Comparison of ENCODE assay signal across 18 cellular contexts in the genomic region with DNA sequence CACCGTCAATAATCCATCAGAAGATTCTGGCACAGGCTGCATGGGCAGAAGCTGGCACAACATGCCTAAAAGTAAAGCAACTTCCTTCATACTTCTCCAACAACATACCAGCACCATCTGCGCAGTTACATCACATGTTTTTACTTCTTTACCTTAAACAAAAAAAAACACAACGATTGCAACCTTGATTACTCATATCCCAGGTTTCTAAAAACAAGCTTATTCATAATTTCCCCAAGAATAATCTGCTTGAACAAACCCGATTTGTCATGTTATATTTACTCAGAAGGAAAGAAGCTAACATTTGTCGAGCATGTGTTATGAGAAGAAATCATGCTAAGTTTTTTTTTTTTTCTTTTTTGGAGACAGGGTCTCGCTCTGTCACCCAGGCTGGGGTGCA. TPM values are rescaled to one million over a fixed set of nuclear protein-coding genes. Genes with fewer than 3 reads are reported as not detected.
DNase-seq lines count a peak whose midpoint lies in the region; ATAC-seq and TF ChIP-seq lines count a peak whose summit lies in the region.
"Had no signal": no experiment of that assay in that cellular context is flagged by ENCODE, and none has a peak within 500 bp of the region (broad histone marks: within the 10 kb centered on the region; RNA-seq: fewer than 3 reads in every experiment).

No MANE protein-coding gene starts in this region.

- WGBS in gastroesophageal sphincter (ENCODE audit: low coverage in 1 of 2), 2 donors: 67 to 88% methylated on average over 6 of the region's 6 CpGs
- 70 to 75% methylated on average over 6 of the region's 6 CpGs for WGBS in upper lobe of left lung, 2 donors

- H3K4me3 Mint-ChIP-seq in activated T-cell treated with anti-CD3 and anti-CD28 coated beads, Interleukin-2, amount 50 U/mL, for 72 hours: peak overlapping the region; percentile 29 to 43
- H3K4me3 Mint-ChIP-seq in effector memory CD8-positive, alpha-beta T cell: no peak overlapping the region
- H3K4me3 Mint-ChIP-seq: activated CD4-positive, alpha-beta T cell treated with anti-CD3 and anti-CD28 coated beads, Interleukin-2, amount 10 ng/mL, durations not matched to agents 24 days and 14 days; neural progenitor cell had no signal

- no peak for TF ChIP-seq POLR2A in gastroesophageal sphincter (IDR thresholded peaks at IDR 0.05)
- no peak for TF ChIP-seq POLR2A in upper lobe of left lung (IDR thresholded peaks at IDR 0.05)

- peaks cover 36% of the 10 kb centered on the region for H3K4me1 Mint-ChIP-seq in activated T-cell treated with anti-CD3 and anti-CD28 coated beads, Interleukin-2, amount 50 U/mL, for 72 hours (ENCODE audit: low read depth)
- H3K4me1 Mint-ChIP-seq in effector memory CD8-positive, alpha-beta T cell (ENCODE audit: low read depth in 2 of 2): peaks cover 0 to 3% of the 10 kb centered on the region in 2 donors
- H3K4me1 Mint-ChIP-seq: neural progenitor cell had no signal

- H3K36me3 Mint-ChIP-seq in activated T-cell treated with anti-CD3 and anti-CD28 coated beads, Interleukin-2, amount 50 U/mL, for 72 hours (ENCODE audit: insufficient read depth in 2 of 2): peaks cover 2 to 6% of the 10 kb centered on the region in 2 donors
- peaks cover 18% of the 10 kb centered on the region for H3K36me3 Mint-ChIP-seq in effector memory CD8-positive, alpha-beta T cell (ENCODE audit: insufficient read depth)

- TF ChIP-seq EP300 in gastroesophageal sphincter (IDR thresholded peaks at IDR 0.05) (no peak), upper lobe of left lung (IDR thresholded peaks at IDR 0.05) (no peak)

- peaks cover 8 to 53% (median 16%) of the 10 kb centered on the region in 3 donors for H3K4me1 ChIP-seq in gastroesophageal sphincter
- peaks cover 9 to 20% (median 13%) of the 10 kb centered on the region in 4 donors for H3K4me1 ChIP-seq in upper lobe of left lung
- H3K4me1 ChIP-seq: neural progenitor cell had no signal

- peak; percentile 91 to 93 for ATAC-seq in activated T-cell treated with anti-CD3 and anti-CD28 coated beads, Interleukin-2, amount 50 U/mL, for 72 hours (replicated peaks in 1 of 2)
- no peak for ATAC-seq in gastroesophageal sphincter
- no peak for ATAC-seq in upper lobe of left lung (ENCODE audit: low FRiP score in 2 of 2)
- ATAC-seq in HG02973 (IDR thresholded peaks at IDR 0.05; ENCODE audit: unreplicated experiment): no peak
- no peak for ATAC-seq in effector memory CD8-positive, alpha-beta T cell (replicated peaks)
- ATAC-seq: lower lobe of right lung had no signal

- no peaks in the 10 kb centered on the region for H3K9me3 Mint-ChIP-seq in activated T-cell treated with anti-CD3 and anti-CD28 coated beads, Interleukin-2, amount 50 U/mL, for 72 hours
- no peaks in the 10 kb centered on the region for H3K9me3 Mint-ChIP-seq in effector memory CD8-positive, alpha-beta T cell
- H3K9me3 Mint-ChIP-seq: activated CD4-positive, alpha-beta T cell treated with anti-CD3 and anti-CD28 coated beads, Interleukin-2, amount 10 ng/mL, durations not matched to agents 24 days and 14 days; neural progenitor cell had no signal

- H3K27me3 ChIP-seq in gastroesophageal sphincter (no peaks in the 10 kb centered on the region), upper lobe of left lung (no peaks in the 10 kb centered on the region)
- H3K27me3 ChIP-seq: neural progenitor cell had no signal

- H3K36me3 ChIP-seq in gastroesophageal sphincter: no peaks in the 10 kb centered on the region
- H3K36me3 ChIP-seq in upper lobe of left lung: peaks cover 0 to 4% (median 0%) of the 10 kb centered on the region in 4 donors
- H3K36me3 ChIP-seq: lower lobe of right lung had no signal

- no peak for TF ChIP-seq CTCF in gastroesophageal sphincter (IDR thresholded peaks at IDR 0.05)
- TF ChIP-seq CTCF in upper lobe of left lung (IDR thresholded peaks at IDR 0.05): no peak

- no peaks in the 10 kb centered on the region for H3K27me3 Mint-ChIP-seq in activated T-cell treated with anti-CD3 and anti-CD28 coated beads, Interleukin-2, amount 50 U/mL, for 72 hours (ENCODE audit: low read depth)
- H3K27me3 Mint-ChIP-seq in effector memory CD8-positive, alpha-beta T cell: no peaks in the 10 kb centered on the region
- H3K27me3 Mint-ChIP-seq: activated CD4-positive, alpha-beta T cell treated with anti-CD3 and anti-CD28 coated beads, Interleukin-2, amount 10 ng/mL, durations not matched to agents 24 days and 14 days had no signal

- peak overlapping the region; percentile 12 for H3K27ac Mint-ChIP-seq in activated T-cell treated with anti-CD3 and anti-CD28 coated beads, Interleukin-2, amount 50 U/mL, for 72 hours
- no peak overlapping the region for H3K27ac Mint-ChIP-seq in effector memory CD8-positive, alpha-beta T cell
- H3K27ac Mint-ChIP-seq: activated CD4-positive, alpha-beta T cell treated with anti-CD3 and anti-CD28 coated beads, Interleukin-2, amount 10 ng/mL, durations not matched to agents 24 days and 14 days; neural progenitor cell had no signal

- H3K4me3 ChIP-seq in gastroesophageal sphincter (no peak overlapping the region), upper lobe of left lung (no peak overlapping the region)
- H3K4me3 ChIP-seq: lower lobe of right lung, neural progenitor cell, smooth muscle cell had no signal

- H3K27ac ChIP-seq in gastroesophageal sphincter: peak overlapping the region in 3 of 4 donors; percentile 17 to 64 (median 63)
- H3K27ac ChIP-seq in upper lobe of left lung: peak overlapping the region; percentile 21 to 71 (median 66)
- H3K27ac ChIP-seq: lower lobe of right lung, neural progenitor cell had no signal

- no peak for DNase-seq in activated T-cell treated with anti-CD3 and anti-CD28 coated beads, Interleukin-2, amount 50 U/mL, for 72 hours
- DNase-seq in activated T-cell treated with anti-CD3 and anti-CD28 coated beads for 4 hours: no peak
- peak; percentile 19 for DNase-seq in amniotic epithelial cell (ENCODE audit: low read depth)
- DNase-seq in upper lobe of left lung: no peak
- no peak for DNase-seq in effector memory CD8-positive, alpha-beta T cell
- DNase-seq in NK-92 (lab: John Stamatoyannopoulos, UW; ENCODE audit: unreplicated experiment): no peak
- DNase-seq: activated CD4-positive, alpha-beta T cell treated with anti-CD3 and anti-CD28 coated beads, Interleukin-2, amount 10 ng/mL, durations not matched to agents 24 days and 14 days; activated effector memory CD4-positive, alpha-beta T cell treated with anti-CD3 and anti-CD28 coated beads, Interleukin-2, amount 50 U/mL, for 16 hours; DMS153; effector memory CD4-positive, alpha-beta T cell; hypothalamus; lower lobe of right lung; NCI-H1105 treated with DMSO at 0.1 percent for 48 hours; NCI-H226 had no signal

- no peaks in the 10 kb centered on the region for H3K9me3 ChIP-seq in gastroesophageal sphincter
- no peaks in the 10 kb centered on the region for H3K9me3 ChIP-seq in upper lobe of left lung
- H3K9me3 ChIP-seq: lower lobe of right lung had no signal

RNA-seq across cellular contexts. Expression of a gene that starts 54.7 kb away (rescaled TPM):
- 10 to 100 TPM; 39.5 to 46.3 TPM for total RNA-seq in activated T-cell treated with anti-CD3 and anti-CD28 coated beads, Interleukin-2, amount 50 U/mL, for 72 hours
- 10 to 100 TPM; 19.7 to 34.4 (median 22.3) TPM for total RNA-seq in gastroesophageal sphincter
- 10 to 100 TPM; 23.6 to 57.5 (median 37.3) TPM for total RNA-seq in upper lobe of left lung

Comparison
In these comparisons a context has a peak if more than half of its experiments do, and no peak if none do; other contexts are left out.
1. ATAC-seq: peak in activated T-cell treated with anti-CD3 and anti-CD28 coated beads, Interleukin-2, amount 50 U/mL, for 72 hours (2 of 2); none in gastroesophageal sphincter (single experiment), upper lobe of left lung (0 of 2), HG02973 (single experiment) and effector memory CD8-positive, alpha-beta T cell (single experiment).
2. H3K4me3 Mint-ChIP-seq: peak in activated T-cell treated with anti-CD3 and anti-CD28 coated beads, Interleukin-2, amount 50 U/mL, for 72 hours (2 of 2); none in effector memory CD8-positive, alpha-beta T cell (0 of 2).